In genomic region chr2:10568721-10569432, GRCh38 we compare ENCODE assay signal across 14 cellular contexts.
"Had no signal": no experiment of that assay in that cellular context is flagged by ENCODE, and none has a peak within 500 bp of the region (broad histone marks: within the 10 kb centered on the region; RNA-seq: fewer than 3 reads in every experiment).

No MANE protein-coding gene starts in this region.

- ATAC-seq: left ventricle myocardium superior, SK-N-SH treated with all-trans-retinoic acid at 6 μM for 48 hours had no signal

- H3K4me3 ChIP-seq: breast epithelium, gastrocnemius medialis, heart right ventricle, right atrium auricular region, tibial artery had no signal

- H3K9me3 Mint-ChIP-seq: activated B cell treated with CpG ODN at 0.5 μM for 24 hours; activated CD4-positive, alpha-beta T cell treated with anti-CD3 and anti-CD28 coated beads, Interleukin-2, amount 10 ng/mL, durations not matched to agents 24 days and 14 days; activated naive CD8-positive, alpha-beta T cell treated with anti-CD3 and anti-CD28 coated beads, Interleukin-2, amount 10 ng/mL, durations not matched to agents 7 days and 5 days had no signal

- H3K27ac ChIP-seq: breast epithelium, gastrocnemius medialis, right atrium auricular region, tibial artery had no signal

- H3K4me1 Mint-ChIP-seq: activated B cell treated with CpG ODN at 0.5 μM for 24 hours had no signal

- H3K36me3 ChIP-seq: breast epithelium had no signal

- H3K4me1 ChIP-seq: breast epithelium, gastrocnemius medialis, right atrium auricular region, tibial artery had no signal

- H3K4me3 Mint-ChIP-seq: activated B cell treated with CpG ODN at 0.5 μM for 24 hours; activated CD4-positive, alpha-beta T cell treated with anti-CD3 and anti-CD28 coated beads, Interleukin-2, amount 10 ng/mL, durations not matched to agents 24 days and 14 days; activated naive CD8-positive, alpha-beta T cell treated with anti-CD3 and anti-CD28 coated beads, Interleukin-2, amount 10 ng/mL, durations not matched to agents 7 days and 5 days had no signal

- H3K9me3 ChIP-seq: gastrocnemius medialis, right atrium auricular region, tibial artery had no signal

- H3K27ac Mint-ChIP-seq: activated B cell treated with CpG ODN at 0.5 μM for 24 hours; activated CD4-positive, alpha-beta T cell treated with anti-CD3 and anti-CD28 coated beads, Interleukin-2, amount 10 ng/mL, durations not matched to agents 24 days and 14 days; activated naive CD8-positive, alpha-beta T cell treated with anti-CD3 and anti-CD28 coated beads, Interleukin-2, amount 10 ng/mL, durations not matched to agents 7 days and 5 days had no signal

- DNase-seq: activated B cell treated with CpG ODN at 0.5 μM for 24 hours; activated CD4-positive, alpha-beta T cell treated with anti-CD3 and anti-CD28 coated beads, Interleukin-2, amount 10 ng/mL, durations not matched to agents 24 days and 14 days; activated effector memory CD4-positive, alpha-beta T cell treated with Interleukin-2 at 50 U/mL for 16 hours; activated naive CD8-positive, alpha-beta T cell treated with anti-CD3 and anti-CD28 coated beads, Interleukin-2, amount 10 ng/mL, durations not matched to agents 7 days and 5 days; activated T-cell treated with anti-CD3 and anti-CD28 coated beads, Interleukin-2, amount 50 U/mL, for 1 hour; anterior cingulate cortex; gastrocnemius medialis; heart right ventricle; left ventricle myocardium superior; small intestine; tibial artery had no signal

- H3K27me3 ChIP-seq: breast epithelium, gastrocnemius medialis, heart right ventricle, right atrium auricular region, tibial artery had no signal

- H3K27me3 Mint-ChIP-seq: activated B cell treated with CpG ODN at 0.5 μM for 24 hours; activated CD4-positive, alpha-beta T cell treated with anti-CD3 and anti-CD28 coated beads, Interleukin-2, amount 10 ng/mL, durations not matched to agents 24 days and 14 days; activated naive CD8-positive, alpha-beta T cell treated with anti-CD3 and anti-CD28 coated beads, Interleukin-2, amount 10 ng/mL, durations not matched to agents 7 days and 5 days had no signal
